In the genomic region with DNA sequence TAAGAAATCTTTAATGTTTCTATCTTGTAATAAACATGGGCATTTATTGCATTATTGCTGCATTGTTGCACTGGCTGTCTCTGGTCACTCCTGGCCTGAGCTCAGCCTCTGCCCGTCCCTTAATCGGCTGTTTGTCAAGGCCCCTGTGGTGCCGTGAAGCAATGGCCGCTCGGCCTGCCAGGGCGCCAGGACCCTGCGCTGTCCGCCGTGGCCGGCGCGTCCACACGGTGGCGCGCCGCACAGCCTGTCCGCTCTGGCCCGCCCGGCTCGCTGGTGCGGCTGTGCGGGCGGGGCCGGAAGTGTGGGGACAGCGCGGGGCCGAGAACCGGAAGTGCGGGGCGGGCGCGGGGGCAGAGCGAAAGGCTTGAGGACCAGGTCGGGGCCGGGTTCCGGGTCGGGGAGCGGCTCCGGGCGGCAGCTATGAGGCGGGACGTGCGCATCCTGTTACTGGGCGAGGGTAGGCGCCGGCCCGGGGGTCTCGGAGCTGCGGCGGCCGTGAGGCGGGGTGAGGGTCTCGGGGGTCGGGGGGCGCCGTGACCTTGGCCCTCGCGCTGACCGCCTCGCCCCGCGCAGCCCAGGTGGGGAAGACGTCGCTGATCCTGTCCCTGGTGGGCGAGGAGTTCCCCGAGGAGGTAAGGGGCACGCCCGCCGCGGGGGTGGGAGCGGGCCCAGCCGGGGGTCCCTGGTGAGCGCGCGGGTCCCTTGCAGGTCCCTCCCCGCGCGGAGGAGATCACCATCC, we compare ENCODE assay signal across 8 cellular contexts. TPM values are rescaled to one million over a fixed set of nuclear protein-coding genes. Genes with fewer than 3 reads are reported as not detected.
A peak's percentile ranks its signal among the peaks of the same experiment; 100 is the strongest.
DNase-seq lines count a peak whose midpoint lies in the region; ATAC-seq and TF ChIP-seq lines count a peak whose summit lies in the region.

A gene (plus strand): TSS at position 353 of the 739 bp plus-strand sequence. CDS start 68 bp downstream, at position 421.

- intact Hi-C loops in left cardiac atrium (cut with DNase I): loop anchor here in 1 of 2 donors (5.0 kb wide), 1 partner anchor 86 kb away; no protein-coding TSS in a partner anchor
- intact Hi-C loops in prostate gland (cut with DNase I): no loop called here
- intact Hi-C loops in upper lobe of right lung (cut with DNase I): no loop called here

- under 1% methylated on average over 75 of the region's 78 CpGs for WGBS in prostate gland

- H3K4me3 Mint-ChIP-seq in T-helper 1 cell treated with Interleukin-12 subunit alpha and Interleukin-12 subunit beta and Interleukin-4 antibody, amounts not matched to agents 30 μg/mL and 1 μg/mL, for 36 hours: peak within 1 kb of the TSS; percentile 80

- H3K27me3 Mint-ChIP-seq in T-helper 1 cell treated with Interleukin-12 subunit alpha and Interleukin-12 subunit beta and Interleukin-4 antibody, amounts not matched to agents 30 μg/mL and 1 μg/mL, for 36 hours (ENCODE audit: low read depth): no peaks in the 10 kb centered on the region

- H3K9me3 ChIP-seq in prostate gland: no peaks in the 10 kb centered on the region
- H3K9me3 ChIP-seq in upper lobe of right lung: no peaks in the 10 kb centered on the region

- peak; percentile 88 for TF ChIP-seq CTCF in GM12874 (IDR thresholded peaks at IDR 0.05; ENCODE audit: insufficient read depth, low read depth, low read length)
- TF ChIP-seq CTCF in prostate gland (IDR thresholded peaks at IDR 0.05): peak; percentile 88 to 99 (median 96)
- peak; percentile 84 for TF ChIP-seq CTCF in upper lobe of right lung (IDR thresholded peaks at IDR 0.05)

- ATAC-seq in HG02852 (IDR thresholded peaks at IDR 0.05; ENCODE audit: unreplicated experiment) (peak; percentile 80), left cardiac atrium (peak; percentile 92 to 97), upper lobe of right lung (peak; percentile 96)

- peak within 1 kb of the TSS; percentile 82 for H3K27ac Mint-ChIP-seq in T-helper 1 cell treated with Interleukin-12 subunit alpha and Interleukin-12 subunit beta and Interleukin-4 antibody, amounts not matched to agents 30 μg/mL and 1 μg/mL, for 36 hours

- peak within 1 kb of the TSS; percentile 73 to 99 for H3K4me3 ChIP-seq in prostate gland
- H3K4me3 ChIP-seq in upper lobe of right lung: peak within 1 kb of the TSS; percentile 97

- DNase-seq in NCI-H1694 (lab: John Stamatoyannopoulos, UW): peak; percentile 43
- DNase-seq in amniotic epithelial cell (ENCODE audit: low read depth): peak; percentile 81
- peak; percentile 95 for DNase-seq in left cardiac atrium
- DNase-seq in prostate gland (ENCODE audit: low spot score): peak; percentile 88
- peak; percentile 97 for DNase-seq in upper lobe of right lung

- no peaks in the 10 kb centered on the region for H3K27me3 ChIP-seq in prostate gland (replicated peaks; ENCODE audit: insufficient read depth)
- H3K27me3 ChIP-seq in upper lobe of right lung: no peaks in the 10 kb centered on the region

- H3K36me3 Mint-ChIP-seq in T-helper 1 cell treated with Interleukin-12 subunit alpha and Interleukin-12 subunit beta and Interleukin-4 antibody, amounts not matched to agents 30 μg/mL and 1 μg/mL, for 36 hours (ENCODE audit: low read depth): no peaks in the 10 kb centered on the region

- H3K27ac ChIP-seq in prostate gland (peak within 1 kb of the TSS; percentile 84 to 86), upper lobe of right lung (peak within 1 kb of the TSS; percentile 87)

- peaks cover 7% of the 10 kb centered on the region for H3K4me1 ChIP-seq in prostate gland (replicated peaks)
- peaks cover 12% of the 10 kb centered on the region for H3K4me1 ChIP-seq in upper lobe of right lung

- TF ChIP-seq POLR2A in prostate gland (IDR thresholded peaks at IDR 0.05): peak; percentile 75

- H3K9me3 Mint-ChIP-seq in T-helper 1 cell treated with Interleukin-12 subunit alpha and Interleukin-12 subunit beta and Interleukin-4 antibody, amounts not matched to agents 30 μg/mL and 1 μg/mL, for 36 hours: no peaks in the 10 kb centered on the region

- H3K36me3 ChIP-seq in prostate gland (peaks cover 14 to 30% of the 10 kb centered on the region in 2 donors), upper lobe of right lung (peaks cover 33% of the 10 kb centered on the region)

- peaks cover 6% of the 10 kb centered on the region for H3K4me1 Mint-ChIP-seq in T-helper 1 cell treated with Interleukin-12 subunit alpha and Interleukin-12 subunit beta and Interleukin-4 antibody, amounts not matched to agents 30 μg/mL and 1 μg/mL, for 36 hours (ENCODE audit: low read depth)

RNA-seq across cellular contexts. Expression of the gene that starts here (rescaled TPM):
- total RNA-seq in left cardiac atrium: 100 to 1,000 TPM in 1 of 2 donors, 10 to 100 TPM in 1; 73.8 to 106 TPM
- 100 to 1,000 TPM; 101 to 169 TPM for total RNA-seq in prostate gland
- total RNA-seq in upper lobe of right lung: 92.5 TPM

Comparison
In these comparisons a context has a peak if more than half of its experiments do, and no peak if none do; other contexts are left out.
1. Peak in every context shown above with its lines: DNase-seq, ATAC-seq, H3K4me3 ChIP-seq and H3K27ac ChIP-seq.
2. DNase-seq: peak in every context shown above with its lines; median percentile 97 in upper lobe of right lung; 95 in left cardiac atrium; 88 in prostate gland; 81 in amniotic epithelial cell; 43 in NCI-H1694.